ENCODE assay signal across 20 cellular contexts in genomic region chr12:65187665-65188064, GRCh38. TPM values are rescaled to one million over a fixed set of nuclear protein-coding genes. Genes with fewer than 3 reads are reported as not detected.
DNase-seq lines count a peak whose midpoint lies in the region; ATAC-seq, FAIRE-seq and TF ChIP-seq lines count a peak whose summit lies in the region.
"Had no signal": no experiment of that assay in that cellular context is flagged by ENCODE, and none has a peak within 500 bp of the region (broad histone marks: within the 10 kb centered on the region; RNA-seq: fewer than 3 reads in every experiment).

No MANE protein-coding gene starts in this region.

- ATAC-seq in CD4-positive, CD25-positive, alpha-beta regulatory T cell (ENCODE audit: low read depth in 2 of 2): no peak

- H3K27me3 Mint-ChIP-seq in CD4-positive, CD25-positive, alpha-beta regulatory T cell: no peaks in the 10 kb centered on the region
- H3K27me3 Mint-ChIP-seq: CD4-positive, alpha-beta T cell had no signal

- no peak overlapping the region for H2BK120ac ChIP-seq in mesendoderm (ENCODE audit: low read depth, low read length)

- POLR2A ChIA-PET in OCI-LY7 (lab: Charles Lee): interaction anchor here (1.2 to 4.6 kb wide), 3 partner anchors 8 to 19 kb away, joined by 4 to 24 read pairs (median 20); partner anchors contain the start of gene LEMD3

- no peak overlapping the region for H2AK5ac ChIP-seq in mesendoderm (ENCODE audit: low read length)

- no peak overlapping the region for H3K18ac ChIP-seq in mesendoderm (ENCODE audit: low read length)

- H3K9me3 Mint-ChIP-seq in CD4-positive, CD25-positive, alpha-beta regulatory T cell: peaks cover 0 to under 1% (median 0%) of the 10 kb centered on the region in 7 donors
- H3K9me3 Mint-ChIP-seq: CD4-positive, alpha-beta T cell had no signal

- no TSS peak for BruUV-seq in OCI-LY7 (replicated peaks; lab: Mats Ljungman, UMichigan)

- H2AFZ ChIP-seq in OCI-LY7 (ENCODE audit: low read length): no peak overlapping the region
- H2AFZ ChIP-seq: GM23248 had no signal

- no peak overlapping the region for H3K9ac ChIP-seq in mesendoderm (ENCODE audit: low read length)
- H3K9ac ChIP-seq: GM23248, SK-N-SH had no signal

- H4K20me1 ChIP-seq in OCI-LY7 (ENCODE audit: insufficient read depth, low read length): 0 out of 2 replicates have a peak, but pooled peaks cover 3% of the 10 kb centered on the region

- peaks cover 10% of the 10 kb centered on the region for H3K79me1 ChIP-seq in mesendoderm (ENCODE audit: low read length)

- no peak overlapping the region for H4K8ac ChIP-seq in mesendoderm (ENCODE audit: low read depth, low read length)

- DNase-seq in CD4-positive, CD25-positive, alpha-beta regulatory T cell: no peak
- no peak for DNase-seq in GM19239 (ENCODE audit: insufficient read length, low spot score)
- no peak for DNase-seq in OCI-LY7 (ENCODE audit: low spot score)
- no peak for DNase-seq in SK-N-DZ (ENCODE audit: low spot score)
- DNase-seq in mesendoderm: no peak
- DNase-seq in GM13976 (ENCODE audit: low spot score): no peak
- DNase-seq: CD4-positive, alpha-beta T cell; GDM1; GM23248; NCI-H1694; NCI-H2081; NCI-H2171 treated with DMSO at 0.1 percent for 48 hours; NCI-H446; NCI-H526; SHP77 treated with DMSO at 0.1 percent for 48 hours; SK-N-SH had no signal

- intact Hi-C loops in OCI-LY7 (cut with micrococcal nuclease; ENCODE audit: unreplicated experiment): no loop called here

- H3K27me3 ChIP-seq in CD4-positive, CD25-positive, alpha-beta regulatory T cell (ENCODE audit: control insufficient read depth, insufficient read depth, low read length): no peaks in the 10 kb centered on the region
- H3K27me3 ChIP-seq in neutrophil: no peaks in the 10 kb centered on the region
- no peaks in the 10 kb centered on the region for H3K27me3 ChIP-seq in mesendoderm (ENCODE audit: insufficient read depth, low read length, poor library complexity)

- peak overlapping the region; percentile 68 for H3K4me2 ChIP-seq in OCI-LY7 (ENCODE audit: low read length)
- H3K4me2 ChIP-seq in mesendoderm (ENCODE audit: low read length): no peak overlapping the region
- H3K4me2 ChIP-seq: SK-N-SH had no signal

- H3K9me3 ChIP-seq in CD4-positive, CD25-positive, alpha-beta regulatory T cell (ENCODE audit: control insufficient read depth in 2 of 2, low read length in 2 of 2): no peaks in the 10 kb centered on the region
- H3K9me3 ChIP-seq in OCI-LY7 (ENCODE audit: low read length) (no peaks in the 10 kb centered on the region), neutrophil (no peaks in the 10 kb centered on the region)
- H3K9me3 ChIP-seq: HAP-1, SK-N-SH had no signal

- no peak overlapping the region for H3K56ac ChIP-seq in mesendoderm (ENCODE audit: low read length)

- no peak overlapping the region for H3K4me3 ChIP-seq in CD4-positive, CD25-positive, alpha-beta regulatory T cell (ENCODE audit: low read depth, low read length)
- H3K4me3 ChIP-seq in OCI-LY7 (ENCODE audit: low read depth, low read length, poor library complexity, severe bottlenecking): no peak overlapping the region
- H3K4me3 ChIP-seq in neutrophil (ENCODE audit: low read depth in 1 of 2, low read length in 1 of 2): no peak overlapping the region
- H3K4me3 ChIP-seq in mesendoderm (ENCODE audit: low read length): no peak overlapping the region
- H3K4me3 ChIP-seq: GM23248, HAP-1 had no signal

- peak overlapping the region in 1 of 3 donors; percentile 30 for H3K27ac Mint-ChIP-seq in CD4-positive, CD25-positive, alpha-beta regulatory T cell

- H4K5ac ChIP-seq in mesendoderm (ENCODE audit: low read length): no peak overlapping the region

- H3K36me3 Mint-ChIP-seq in CD4-positive, CD25-positive, alpha-beta regulatory T cell: peaks cover 23% of the 10 kb centered on the region

- H3K79me2 ChIP-seq in OCI-LY7 (ENCODE audit: insufficient read depth, low read depth, low read length): peaks cover 93% of the 10 kb centered on the region; the same call in 1 of the 2 replicates
- peaks cover 18% of the 10 kb centered on the region for H3K79me2 ChIP-seq in mesendoderm (ENCODE audit: control insufficient read depth, insufficient read depth, low read length)

- no peak overlapping the region for H2BK5ac ChIP-seq in mesendoderm (ENCODE audit: low read length)

- in situ Hi-C loops in GM13976 (cut with MboI; ENCODE audit: low sequenced_read_pairs, unreplicated experiment): no loop called here

- H3K4me1 ChIP-seq in CD4-positive, CD25-positive, alpha-beta regulatory T cell (ENCODE audit: control insufficient read depth, insufficient read depth, low read length, poor library complexity, severe bottlenecking): peaks cover 22% of the 10 kb centered on the region
- H3K4me1 ChIP-seq in OCI-LY7 (ENCODE audit: insufficient read depth, low read length, poor library complexity, severe bottlenecking): peaks cover 36% of the 10 kb centered on the region
- H3K4me1 ChIP-seq in neutrophil (ENCODE audit: control insufficient read depth in 1 of 2, insufficient read depth in 1 of 2, low read depth in 1 of 2, low read length in 1 of 2): peaks cover 10 to 43% of the 10 kb centered on the region in 2 experiments
- H3K4me1 ChIP-seq in mesendoderm (ENCODE audit: control insufficient read depth, low read depth, low read length): no peaks in the 10 kb centered on the region
- H3K4me1 ChIP-seq: HAP-1 had no signal

- no peak overlapping the region for H3K4me3 Mint-ChIP-seq in CD4-positive, CD25-positive, alpha-beta regulatory T cell

- H3K9me2 ChIP-seq in OCI-LY7 (ENCODE audit: insufficient read depth, low read length): no peaks in the 10 kb centered on the region
- H3K9me2 ChIP-seq: SK-N-SH had no signal

- no peak overlapping the region for H2BK15ac ChIP-seq in mesendoderm (replicated peaks; ENCODE audit: low read depth)

- H3K23ac ChIP-seq in mesendoderm (ENCODE audit: low read length): no peak overlapping the region

- H3K27ac ChIP-seq in CD4-positive, CD25-positive, alpha-beta regulatory T cell (ENCODE audit: insufficient read depth, low read length, poor library complexity, severe bottlenecking): peak overlapping the region; percentile 2
- H3K27ac ChIP-seq in OCI-LY7 (ENCODE audit: low read depth, low read length, poor library complexity, severe bottlenecking) (no peak overlapping the region), neutrophil (peak overlapping the region; percentile 4), mesendoderm (ENCODE audit: low read depth, low read length) (no peak overlapping the region)
- H3K27ac ChIP-seq: GM23248, HL-60, RWPE1 had no signal

- peaks cover 4% of the 10 kb centered on the region for H3K36me3 ChIP-seq in CD4-positive, CD25-positive, alpha-beta regulatory T cell (ENCODE audit: control insufficient read depth, insufficient read depth, low read length)
- H3K36me3 ChIP-seq in OCI-LY7 (ENCODE audit: insufficient read depth, low read length): peaks cover 46% of the 10 kb centered on the region
- H3K36me3 ChIP-seq in neutrophil: peaks cover 3% of the 10 kb centered on the region
- no peaks in the 10 kb centered on the region for H3K36me3 ChIP-seq in mesendoderm (ENCODE audit: control insufficient read depth, insufficient read depth, low read length)
- H3K36me3 ChIP-seq: HAP-1 had no signal

- no peak for TF ChIP-seq CTCF in OCI-LY7 (conservative IDR thresholded peaks at IDR 0.05; ENCODE audit: low read length)
- TF ChIP-seq CTCF in neutrophil (IDR thresholded peaks at IDR 0.05): no peak
- TF ChIP-seq CTCF in GM13976 (IDR thresholded peaks at IDR 0.05; ENCODE audit: borderline replicate concordance, control extremely low read depth, extremely low read depth, insufficient read depth, missing control alignments): no peak

- FAIRE-seq in GM19239 (lab: Jason Lieb, UNC): peak; percentile 4

- H3K4me1 Mint-ChIP-seq in CD4-positive, CD25-positive, alpha-beta regulatory T cell: peaks cover 57 to 87% (median 64%) of the 10 kb centered on the region in 4 donors

- no peak overlapping the region for H3K4ac ChIP-seq in mesendoderm (ENCODE audit: low read depth, low read length)

- CTCF ChIA-PET in OCI-LY7 (lab: Charles Lee; ENCODE audit: unreplicated experiment): no interaction called here

RNA-seq across cellular contexts. Expression of gene LEMD3, which starts 18.3 kb away (rescaled TPM):
- 68.9 TPM for total RNA-seq in CD4-positive, CD25-positive, alpha-beta regulatory T cell
- polyA plus RNA-seq in CD4-positive, CD25-positive, alpha-beta regulatory T cell: 10 to 100 TPM; 31.4 to 37.6 (median 35.9) TPM
- total RNA-seq in OCI-LY7 (2014; rRNA removed; shearing (Covaris generic)): 45.5 and 58.0 TPM in 2 replicates
- total RNA-seq in OCI-LY7 (2022): 29.0 and 33.0 TPM in 2 replicates
- polyA plus RNA-seq in SK-N-DZ (2014; cell fraction: cytosol; rRNA removed): 26.9 and 31.6 TPM in 2 replicates
- polyA plus RNA-seq in SK-N-DZ (2014; cell fraction: nucleus; rRNA removed): 51.7 and 60.1 TPM in 2 replicates
- 17.9 TPM for polyA plus RNA-seq in mesendoderm (2013, experiment 1 of 2)
- 18.3 TPM for polyA plus RNA-seq in mesendoderm (2013, experiment 2 of 2)

Comparison
In these comparisons a context has a peak if more than half of its experiments do, and no peak if none do; other contexts are left out.
1. H3K27ac ChIP-seq: peak in CD4-positive, CD25-positive, alpha-beta regulatory T cell (single experiment) and neutrophil (single experiment); none in OCI-LY7 (single experiment) and mesendoderm (single experiment).